20 cellular contexts compared by ENCODE assay signal in genomic region chr7:156459582-156459981, GRCh38.
"Had no signal": no experiment of that assay in that cellular context is flagged by ENCODE, and none has a peak within 500 bp of the region (broad histone marks: within the 10 kb centered on the region; RNA-seq: fewer than 3 reads in every experiment).

No MANE protein-coding gene starts in this region.

- DNase-seq: IMR-90, KG1, MG63, NCI-H1092, NCI-H1436, NCI-H187, NCI-H2029, NCI-H2081 treated with DMSO at 0.1 percent for 48 hours, NCI-H2171, NCI-H226, NCI-H446, NCI-H510A, NCI-H524 treated with DMSO at 0.1 percent for 48 hours, NCI-H69, NCI-H774, PC-3, SHP77 treated with DMSO at 0.1 percent for 48 hours, SJCRH30 had no signal

- ATAC-seq: Panc1, PC-3, SK-N-SH treated with all-trans-retinoic acid at 6 μM for 48 hours had no signal
